Comparison of ENCODE assay signal across 1 cellular context in genomic region chr6:63525186-63525878, GRCh38.
TF ChIP-seq lines count a peak whose summit lies in the region.

No MANE protein-coding gene starts in this region.

TF ChIP-seq in A549, 52 proteins besides CTCF, POLR2A, EP300 and RAD21 (continued from another document):
- no peak for TF ChIP-seq RNF2 (IDR thresholded peaks at IDR 0.05; ENCODE audit: borderline replicate concordance, low read depth)
- TF ChIP-seq CHD4 (IDR thresholded peaks at IDR 0.05; ENCODE audit: borderline replicate concordance): no peak
- no peak for TF ChIP-seq KDM5A (IDR thresholded peaks at IDR 0.05)
